8 cellular contexts compared by ENCODE assay signal in genomic region chr20:37526238-37526838, GRCh38. TPM values are rescaled to one million over a fixed set of nuclear protein-coding genes. Genes with fewer than 3 reads are reported as not detected.
DNase-seq lines count a peak whose midpoint lies in the region; ATAC-seq, FAIRE-seq and TF ChIP-seq lines count a peak whose summit lies in the region.

No MANE protein-coding gene starts in this region.

- no peak for TF ChIP-seq CTCF in A549 (IDR thresholded peaks at IDR 0.05)
- no peak for TF ChIP-seq CTCF in GM10266 (IDR thresholded peaks at IDR 0.05; ENCODE audit: control insufficient read depth, insufficient read depth, low read depth, missing control alignments)
- no peak for TF ChIP-seq CTCF in mucosa of descending colon (IDR thresholded peaks at IDR 0.05)

- peak overlapping the region; percentile 84 for H3K4me2 ChIP-seq in A549

- H3K9ac ChIP-seq in endocrine pancreas (ENCODE audit: control insufficient read depth, insufficient read depth, low read length): peak overlapping the region; percentile 69

- no peaks in the 10 kb centered on the region for H3K9me3 ChIP-seq in A549
- H3K9me3 ChIP-seq in SJCRH30 (replicated peaks): no peaks in the 10 kb centered on the region
- no peaks in the 10 kb centered on the region for H3K9me3 ChIP-seq in endocrine pancreas (ENCODE audit: control insufficient read depth, low read length)
- H3K9me3 ChIP-seq in mucosa of descending colon: no peaks in the 10 kb centered on the region

- no peak for TF ChIP-seq POLR2A in A549 (IDR thresholded peaks at IDR 0.05; ENCODE audit: low read length)

- DNase-seq in A549 (ENCODE audit: low read depth in 1 of 2, low spot score in 1 of 2): no peak
- DNase-seq in GM10266 (ENCODE audit: extremely low spot score): peak; percentile 52
- DNase-seq in SJCRH30: peak; percentile 84 to 86
- peak in 2 of 3 donors; percentile 47 to 58 for DNase-seq in mucosa of descending colon
- DNase-seq in stimulated activated CD8-positive, alpha-beta memory T cell treated with anti-CD3 and anti-CD28 coated beads, Interleukin-4, amount 100 ng/mL, for 48 hours: no peak

- POLR2A ChIA-PET in A549 (lab: Yijun Ruan, JAX): no interaction called here

- CTCF ChIA-PET in A549 (lab: Yijun Ruan, JAX): interaction anchor here (1.2 to 1.8 kb wide), 4 partner anchors 8 to 244 kb away, joined by 3 to 8 read pairs (median 3); no protein-coding TSS in a partner anchor

- no peak for TF ChIP-seq RAD21 in A549 (conservative IDR thresholded peaks at IDR 0.05 in 1 of 2, IDR thresholded peaks at IDR 0.05 in 1 of 2)

- H3K36me3 ChIP-seq in SJCRH30: peaks cover 18% of the 10 kb centered on the region
- H3K36me3 ChIP-seq in endocrine pancreas (ENCODE audit: control insufficient read depth, insufficient read depth, low read length): no peaks in the 10 kb centered on the region
- H3K36me3 ChIP-seq in mucosa of descending colon (ENCODE audit: low read depth): no peaks in the 10 kb centered on the region

- intact Hi-C loops in mucosa of descending colon (cut with DNase I, micrococcal nuclease): loop anchor here in 1 of 2 donors (10.0 kb wide), 1 partner anchor 142 kb away; no protein-coding TSS in a partner anchor

- WGBS in A549 (ENCODE audit: missing lambda C conversion rate): 10% methylated on average over 9 of the region's 10 CpGs

- H3K27ac ChIP-seq in A549 (peak overlapping the region; percentile 96 to 99; a peak in 5 of 6 replicates), SJCRH30 (peak overlapping the region; percentile 99)

- H3K4me1 ChIP-seq in A549: peaks cover 33% of the 10 kb centered on the region
- H3K4me1 ChIP-seq in SJCRH30: peaks cover 23% of the 10 kb centered on the region
- H3K4me1 ChIP-seq in endocrine pancreas (ENCODE audit: control insufficient read depth, insufficient read depth, low read length): no peaks in the 10 kb centered on the region
- H3K4me1 ChIP-seq in mucosa of descending colon (ENCODE audit: low read depth): peaks cover 37% of the 10 kb centered on the region

- no peak for TF ChIP-seq EP300 in A549 (IDR thresholded peaks at IDR 0.05)

- peak overlapping the region; percentile 100 for H3K4me3 ChIP-seq in A549
- H3K4me3 ChIP-seq in SJCRH30: peak overlapping the region; percentile 99
- H3K4me3 ChIP-seq in endocrine pancreas (ENCODE audit: control insufficient read depth, insufficient read depth, low read length): peak overlapping the region; percentile 82
- peak overlapping the region; percentile 64 for H3K4me3 ChIP-seq in mucosa of descending colon

- no peak for ATAC-seq in A549
- no peak for ATAC-seq in mucosa of descending colon
- ATAC-seq in HG03354 (IDR thresholded peaks at IDR 0.05; ENCODE audit: poor library complexity, severe bottlenecking, unreplicated experiment): no peak
- ATAC-seq in GM21576 (IDR thresholded peaks at IDR 0.05; ENCODE audit: unreplicated experiment): no peak

- FAIRE-seq in A549 (lab: Jason Lieb, UNC): no peak

- H3K27me3 ChIP-seq in SJCRH30 (no peaks in the 10 kb centered on the region), endocrine pancreas (ENCODE audit: control insufficient read depth, insufficient read depth, low read length) (no peaks in the 10 kb centered on the region)

TF ChIP-seq in A549, 52 proteins besides CTCF, POLR2A, EP300 and RAD21:
- no peak for TF ChIP-seq FOSB (CRISPR knock-in tag; IDR thresholded peaks at IDR 0.05)
- no peak for TF ChIP-seq HES2 (IDR thresholded peaks at IDR 0.05)
- TF ChIP-seq ZNF302 (CRISPR knock-in tag; IDR thresholded peaks at IDR 0.05): no peak
- TF ChIP-seq, protein P1, sequence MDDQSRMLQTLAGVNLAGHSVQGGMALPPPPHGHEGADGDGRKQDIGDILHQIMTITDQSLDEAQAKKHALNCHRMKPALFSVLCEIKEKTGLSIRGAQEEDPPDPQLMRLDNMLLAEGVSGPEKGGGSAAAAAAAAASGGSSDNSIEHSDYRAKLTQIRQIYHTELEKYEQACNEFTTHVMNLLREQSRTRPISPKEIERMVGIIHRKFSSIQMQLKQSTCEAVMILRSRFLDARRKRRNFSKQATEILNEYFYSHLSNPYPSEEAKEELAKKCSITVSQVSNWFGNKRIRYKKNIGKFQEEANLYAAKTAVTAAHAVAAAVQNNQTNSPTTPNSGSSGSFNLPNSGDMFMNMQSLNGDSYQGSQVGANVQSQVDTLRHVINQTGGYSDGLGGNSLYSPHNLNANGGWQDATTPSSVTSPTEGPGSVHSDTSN (IDR thresholded peaks at IDR 0.05): no peak

RNA-seq across cellular contexts. Expression of gene BLCAP, which starts 1.3 kb away (rescaled TPM):
- polyA plus RNA-seq in A549 (2011; rRNA removed) (48.3 and 49.0 TPM in 2 replicates), A549 (2017; fragmentation: RNase III; extraction: RNeasy Plus Mini Kit Qiagen cat#74134 plus additional on column Dnase treatment) (30.3 to 31.5 TPM (median 30.7 TPM) in 3 replicates)
- 38.7 and 49.6 TPM in 2 replicates for polyA plus RNA-seq in A549 (2012; cell fraction: cytosol; rRNA removed)
- 40.4 and 41.5 TPM in 2 replicates for polyA plus RNA-seq in A549 (2012; cell fraction: nucleus; rRNA removed)
- 43.4 and 43.9 TPM in 2 replicates for polyA minus RNA-seq in A549 (2011; rRNA and poly(A)+ RNA removed)
- total RNA-seq in SJCRH30 (2014; rRNA removed; shearing (Covaris generic)): 172 and 191 TPM in 2 replicates
- total RNA-seq in mucosa of descending colon: 100 to 1,000 TPM in 2 of 3 donors, 10 to 100 TPM in 1; 87.9 to 110 (median 108) TPM

RNA-seq across cellular contexts. Expression of gene NNAT, which starts 5.3 kb away (rescaled TPM):
- not detected in 2 replicates for polyA plus RNA-seq in A549 (2011; rRNA removed)
- not detected in 2 replicates for polyA plus RNA-seq in A549 (2012; cell fraction: cytosol; rRNA removed)
- polyA plus RNA-seq in A549 (2012; cell fraction: nucleus; rRNA removed): not detected in 2 replicates
- polyA plus RNA-seq in A549 (2017; fragmentation: RNase III; extraction: RNeasy Plus Mini Kit Qiagen cat#74134 plus additional on column Dnase treatment): not detected in 3 replicates
- not detected in 2 replicates for polyA minus RNA-seq in A549 (2011; rRNA and poly(A)+ RNA removed)
- total RNA-seq in SJCRH30 (2014; rRNA removed; shearing (Covaris generic)): not detected in 2 replicates
- total RNA-seq in mucosa of descending colon: 10 to 100 TPM in 1 of 3 donors, 1 to 10 TPM in 1, under 1 TPM in 1; 0.32 to 41.3 (median 4.0) TPM

Comparison
In these comparisons a context has a peak if more than half of its experiments do, and no peak if none do; other contexts are left out.
1. DNase-seq: peak in GM10266 (single experiment), SJCRH30 (2 of 2) and mucosa of descending colon (2 of 3); none in A549 (0 of 2) and stimulated activated CD8-positive, alpha-beta memory T cell treated with anti-CD3 and anti-CD28 coated beads, Interleukin-4, amount 100 ng/mL, for 48 hours (single experiment).
2. Peak in every context shown above with its lines, with median percentiles within 50 percentile points of each other: H3K4me3 ChIP-seq.